ENCODE assay signal across 24 cellular contexts in genomic region chr5:60349891-60350415, GRCh38.
DNase-seq lines count a peak whose midpoint lies in the region; ATAC-seq and TF ChIP-seq lines count a peak whose summit lies in the region.
"Had no signal": no experiment of that assay in that cellular context is flagged by ENCODE, and none has a peak within 500 bp of the region (broad histone marks: within the 10 kb centered on the region; RNA-seq: fewer than 3 reads in every experiment).

No MANE protein-coding gene starts in this region.

- H3K27me3 Mint-ChIP-seq in H9 (ENCODE audit: low read depth) (no peaks in the 10 kb centered on the region), MCF 10A (ENCODE audit: insufficient read depth, unreplicated experiment) (peaks cover 21% of the 10 kb centered on the region)
- H3K27me3 Mint-ChIP-seq: CD4-positive, alpha-beta T cell had no signal

- no peaks in the 10 kb centered on the region for H3K36me3 Mint-ChIP-seq in H9 (ENCODE audit: insufficient read depth in 1 of 3, low read depth in 3 of 3)
- H3K36me3 Mint-ChIP-seq in MCF 10A (ENCODE audit: insufficient read depth, unreplicated experiment) = no peaks in the 10 kb centered on the region

- no peak overlapping the region for H3K4ac ChIP-seq in H9 (ENCODE audit: low read depth, low read length)

- H3K9me3 Mint-ChIP-seq in H9 (no peaks in the 10 kb centered on the region), MCF 10A (ENCODE audit: unreplicated experiment) (no peaks in the 10 kb centered on the region)
- H3K9me3 Mint-ChIP-seq: CD4-positive, alpha-beta T cell had no signal

- H2AK5ac ChIP-seq in H9 (ENCODE audit: insufficient read length, low read length) = no peak overlapping the region

- H3K14ac ChIP-seq in H9 (ENCODE audit: insufficient read depth, low read length) = no peak overlapping the region

- no peak overlapping the region for H2BK20ac ChIP-seq in H9 (ENCODE audit: low read depth, low read length, poor library complexity, severe bottlenecking)

- H4K91ac ChIP-seq in H9 (ENCODE audit: insufficient read length, low read depth, low read length) = no peak overlapping the region

- no peak overlapping the region for H3T11ph ChIP-seq in H9 (ENCODE audit: low read length)

- H2AFZ ChIP-seq in H9 (ENCODE audit: low read length) = no peak overlapping the region
- H2AFZ ChIP-seq: GM23248 had no signal

- no peaks in the 10 kb centered on the region for H3K4me1 Mint-ChIP-seq in H9
- no peaks in the 10 kb centered on the region for H3K4me1 Mint-ChIP-seq in MCF 10A (ENCODE audit: insufficient read depth, unreplicated experiment)

- H3K9ac ChIP-seq in H9 (ENCODE audit: extremely low read depth, insufficient read length, low read length) = no peak overlapping the region
- H3K9ac ChIP-seq: BLaER1, GM23248 had no signal

- peak; percentile 71 for DNase-seq in DMS 273 treated with DMSO at 0.1 percent for 48 hours (lab: John Stamatoyannopoulos, UW)
- no peak for DNase-seq in H9
- peak; percentile 50 for DNase-seq in WERI-Rb-1
- DNase-seq in stomach = no peak
- DNase-seq in SJCRH30 = no peak
- no peak for DNase-seq in MCF 10A (ENCODE audit: unreplicated experiment)
- DNase-seq: ACHN; CD4-positive, alpha-beta T cell; GM23248; HCEC 1CT; MM.1S; NCI-H1048; NCI-H1417 treated with DMSO at 0.1 percent for 48 hours; NCI-H2029; NCI-H526 treated with DMSO at 0.1 percent for 48 hours; NK-92 treated with Interleukin-12 subunit alpha and Interleukin-12 subunit beta, amount 100 ng/mL, for 24 hours; SIG-M5 had no signal

- H2BK120ac ChIP-seq in H9 (ENCODE audit: low read depth, low read length, poor library complexity, severe bottlenecking) = no peak overlapping the region

- no TSS peak for BruUV-seq in MCF 10A (replicated peaks; lab: Mats Ljungman, UMichigan)

- no peak overlapping the region for H3K4me2 ChIP-seq in H9 (ENCODE audit: insufficient read depth, insufficient read length, low read length)
- H3K4me2 ChIP-seq: BLaER1 had no signal

- no peak overlapping the region for H3K18ac ChIP-seq in H9 (ENCODE audit: insufficient read length, low read depth, low read length)

- intact Hi-C loops in stomach (cut with DNase I; ENCODE audit: low total_unique reads) (no loop called here), MCF 10A (cut with micrococcal nuclease) (no loop called here)

- H3K27ac Mint-ChIP-seq in H9 (no peak overlapping the region; a peak in 1 of 7 replicates), MCF 10A (ENCODE audit: low read depth, unreplicated experiment) (no peak overlapping the region)
- H3K27ac Mint-ChIP-seq: CD4-positive, alpha-beta T cell had no signal

- H2BK5ac ChIP-seq in H9 (ENCODE audit: insufficient read length, low read length) = no peak overlapping the region

- H3K79me2 ChIP-seq in H9 (ENCODE audit: insufficient read depth, low read length) = no peaks in the 10 kb centered on the region; the same call in 1 of the 2 replicates

- TF ChIP-seq POLR2A in stomach (IDR thresholded peaks at IDR 0.05) = no peak

- H3K27me3 ChIP-seq in H9 (ENCODE audit: insufficient read depth, low read length) (no peaks in the 10 kb centered on the region), WERI-Rb-1 (ENCODE audit: insufficient read depth, low read depth, severe bottlenecking) (no peaks in the 10 kb centered on the region), stomach (no peaks in the 10 kb centered on the region), SJCRH30 (no peaks in the 10 kb centered on the region)
- H3K27me3 ChIP-seq: BLaER1 had no signal

- H3K4me1 ChIP-seq in H9 (ENCODE audit: insufficient read depth, low read length) = no peaks in the 10 kb centered on the region
- peaks cover 3 to 41% (median 17%) of the 10 kb centered on the region in 4 donors for H3K4me1 ChIP-seq in stomach
- H3K4me1 ChIP-seq in SJCRH30 = no peaks in the 10 kb centered on the region
- H3K4me1 ChIP-seq: BLaER1 had no signal

- TF ChIP-seq EP300 in stomach (IDR thresholded peaks at IDR 0.05) = no peak

- H3K4me3 Mint-ChIP-seq in H9 (no peak overlapping the region), MCF 10A (ENCODE audit: unreplicated experiment) (no peak overlapping the region)
- H3K4me3 Mint-ChIP-seq: CD4-positive, alpha-beta T cell had no signal

- TF ChIP-seq CTCF in H9 (conservative IDR thresholded peaks at IDR 0.05) (no peak), WERI-Rb-1 (IDR thresholded peaks at IDR 0.05; ENCODE audit: low read depth, low read length) (no peak), stomach (IDR thresholded peaks at IDR 0.05) (no peak), MCF 10A (IDR thresholded peaks at IDR 0.05; ENCODE audit: unreplicated experiment) (no peak)

- POLR2A ChIA-PET in MCF 10A (lab: Yijun Ruan, JAX) = no interaction called here

- no CpG with 5 or more reads among the region's 2 CpGs for WGBS in H9 (ENCODE audit: extremely low coverage, insufficient read length, low lambda C conversion rate)
- WGBS in stomach, 5 donors = 61 to 81% (median 64%) methylated on average over 2 of the region's 2 CpGs

- H3K27ac ChIP-seq in H9 (ENCODE audit: insufficient read length, low read depth, low read length) = no peak overlapping the region
- H3K27ac ChIP-seq in WERI-Rb-1 = peak overlapping the region; percentile 51
- peak overlapping the region; percentile 45 to 73 (median 70) for H3K27ac ChIP-seq in stomach
- no peak overlapping the region for H3K27ac ChIP-seq in SJCRH30
- H3K27ac ChIP-seq: BLaER1, GM23248, HL-60, RWPE1 had no signal

- no peak overlapping the region for H2BK15ac ChIP-seq in H9 (ENCODE audit: low read depth, low read length)

- no peaks in the 10 kb centered on the region for H3K36me3 ChIP-seq in WERI-Rb-1
- H3K36me3 ChIP-seq in stomach = no peaks in the 10 kb centered on the region
- no peaks in the 10 kb centered on the region for H3K36me3 ChIP-seq in SJCRH30
- H3K36me3 ChIP-seq: BLaER1 had no signal

- no peak for ATAC-seq in HG03469 (IDR thresholded peaks at IDR 0.05; ENCODE audit: unreplicated experiment)
- ATAC-seq: GM12878, HepG2, K562 had no signal

- no peaks in the 10 kb centered on the region for H4K20me1 ChIP-seq in H9 (ENCODE audit: control insufficient read depth, insufficient read depth, insufficient read length)
- H4K20me1 ChIP-seq: BLaER1 had no signal

- no peak overlapping the region for H3K23ac ChIP-seq in H9 (ENCODE audit: insufficient read length, low read depth, low read length)

- no peaks in the 10 kb centered on the region for H3K23me2 ChIP-seq in H9 (ENCODE audit: insufficient read length, low read depth, low read length, poor library complexity, severe bottlenecking)

- no peak overlapping the region for H4K8ac ChIP-seq in H9 (replicated peaks; ENCODE audit: insufficient read length, low read depth, low read length)

- H3K4me3 ChIP-seq in WERI-Rb-1 (ENCODE audit: low read depth, low read length) (no peak overlapping the region), stomach (no peak overlapping the region), SJCRH30 (no peak overlapping the region)
- H3K4me3 ChIP-seq: BLaER1, GM12878, GM23248, K562 had no signal

- no peak overlapping the region for H4K5ac ChIP-seq in H9 (ENCODE audit: insufficient read length, low read depth, low read length)

- no peaks in the 10 kb centered on the region for H3K9me3 ChIP-seq in H9 (ENCODE audit: control insufficient read depth, low read depth, low read length)
- no peaks in the 10 kb centered on the region for H3K9me3 ChIP-seq in WERI-Rb-1 (ENCODE audit: severe bottlenecking)
- peaks cover 0 to 3% (median 0%) of the 10 kb centered on the region in 4 donors for H3K9me3 ChIP-seq in stomach
- no peaks in the 10 kb centered on the region for H3K9me3 ChIP-seq in SJCRH30 (replicated peaks)
- H3K9me3 ChIP-seq: BLaER1 had no signal

- H3K56ac ChIP-seq in H9 (ENCODE audit: insufficient read length, low read depth, low read length) = peak overlapping the region; percentile 76

- H2BK12ac ChIP-seq in H9 (ENCODE audit: insufficient read length, low read depth, low read length) = no peak overlapping the region

- CTCF ChIA-PET in MCF 10A (lab: Yijun Ruan, JAX) = interaction anchor here (0.6 kb wide), 1 partner anchor 19 kb away, joined by 5 read pairs; no protein-coding TSS in a partner anchor

- no peaks in the 10 kb centered on the region for H3K79me1 ChIP-seq in H9 (ENCODE audit: insufficient read depth, low read depth, low read length, poor library complexity, severe bottlenecking)

Comparison
In these comparisons a context has a peak if more than half of its experiments do, and no peak if none do; other contexts are left out.
1. DNase-seq: peak in DMS 273 treated with DMSO at 0.1 percent for 48 hours (single experiment) and WERI-Rb-1 (single experiment); none in H9 (single experiment), stomach (single experiment), SJCRH30 (0 of 2) and MCF 10A (single experiment).
2. H3K27ac ChIP-seq: peak in WERI-Rb-1 (single experiment) and stomach (5 of 5); none in H9 (single experiment) and SJCRH30 (single experiment).